Comparison of ENCODE assay signal across 11 cellular contexts in genomic region chr14:50676814-50677516, GRCh38. TPM values are rescaled to one million over a fixed set of nuclear protein-coding genes. Genes with fewer than 3 reads are reported as not detected.
DNase-seq lines count a peak whose midpoint lies in the region; ATAC-seq, FAIRE-seq and TF ChIP-seq lines count a peak whose summit lies in the region.
"Had no signal": no experiment of that assay in that cellular context is flagged by ENCODE, and none has a peak within 500 bp of the region (broad histone marks: within the 10 kb centered on the region; RNA-seq: fewer than 3 reads in every experiment).

No MANE protein-coding gene starts in this region.

- no peaks in the 10 kb centered on the region for H3K79me2 ChIP-seq in neural progenitor cell (ENCODE audit: low read depth)

- H3K4me3 Mint-ChIP-seq in neural progenitor cell, result no peak overlapping the region

- no peaks in the 10 kb centered on the region for H3K9me3 Mint-ChIP-seq in neural progenitor cell

- H3K9me3 ChIP-seq in SJSA1 (replicated peaks), result no peaks in the 10 kb centered on the region
- H3K9me3 ChIP-seq in neural progenitor cell (ENCODE audit: low read depth), result no peaks in the 10 kb centered on the region

- H3K36me3 Mint-ChIP-seq in neural progenitor cell, result no peaks in the 10 kb centered on the region

- H3K9ac ChIP-seq in neural progenitor cell, result no peak overlapping the region

- no peak overlapping the region for H3K27ac Mint-ChIP-seq in neural progenitor cell

- H3K4me3 ChIP-seq in SJSA1 (no peak overlapping the region), neural progenitor cell (no peak overlapping the region)

- no peak for TF ChIP-seq POLR2A in GM12892 (IDR thresholded peaks at IDR 0.05; ENCODE audit: low read depth, low read length)

- no peak for TF ChIP-seq CTCF in neural progenitor cell (IDR thresholded peaks at IDR 0.05)

- H3K27ac ChIP-seq in SJSA1 (peak overlapping the region; percentile 73), neural progenitor cell (no peak overlapping the region)

- no peak for DNase-seq in GM12892 (ENCODE audit: insufficient read length)
- no peak for DNase-seq in SJSA1 (ENCODE audit: low read depth in 1 of 2, low spot score in 2 of 2)
- no peak for DNase-seq in neural progenitor cell (ENCODE audit: low spot score)
- DNase-seq in dedifferentiated amniotic fluid mesenchymal stem cell (ENCODE audit: extremely low spot score), result no peak
- no peak for DNase-seq in ACHN
- DNase-seq: cerebellar nuclear complex; retina; stimulated activated naive CD4-positive, alpha-beta T cell treated with Interleukin-2 at 50 U/mL for 16 hours had no signal

- H2AFZ ChIP-seq in neural progenitor cell (replicated peaks), result peak overlapping the region; percentile 19

- H3K36me3 ChIP-seq in SJSA1 (no peaks in the 10 kb centered on the region), neural progenitor cell (no peaks in the 10 kb centered on the region)

- peak; percentile 84 for FAIRE-seq in GM12892 (lab: Jason Lieb, UNC)

- peak; percentile 40 for ATAC-seq in GM21825 (IDR thresholded peaks at IDR 0.05; ENCODE audit: unreplicated experiment)
- no peak for ATAC-seq in HG03097 (IDR thresholded peaks at IDR 0.05; ENCODE audit: low FRiP score, unreplicated experiment)
- ATAC-seq in GM18520 (IDR thresholded peaks at IDR 0.05; ENCODE audit: unreplicated experiment), result no peak

- peaks cover 3% of the 10 kb centered on the region for H3K4me1 Mint-ChIP-seq in neural progenitor cell

- H3F3A ChIP-seq in neural progenitor cell (ENCODE audit: low read depth), result no peaks in the 10 kb centered on the region

- H3K4me2 ChIP-seq in neural progenitor cell, result no peak overlapping the region

- no peaks in the 10 kb centered on the region for H4K20me1 ChIP-seq in neural progenitor cell (ENCODE audit: low read depth)

- H3K4me1 ChIP-seq in SJSA1 (replicated peaks) (peaks cover 36% of the 10 kb centered on the region), neural progenitor cell (no peaks in the 10 kb centered on the region)

- H3K27me3 ChIP-seq in SJSA1 (replicated peaks) (no peaks in the 10 kb centered on the region), neural progenitor cell (no peaks in the 10 kb centered on the region)

- in situ Hi-C loops in ACHN (cut with HindIII; ENCODE audit: low pct_ligation_motif_present, low pct_unique_long_range_greater_than_20kb, low sequenced_read_pairs), result no loop called here

- no peaks in the 10 kb centered on the region for H3K27me3 Mint-ChIP-seq in neural progenitor cell (ENCODE audit: insufficient read depth, low read depth)

RNA-seq across cellular contexts. Expression of gene SAV1, which starts 8.9 kb away (rescaled TPM):
- polyA plus RNA-seq in GM12892 (2012; ENCODE audit: missing spikeins), result 28.3 TPM
- total RNA-seq in SJSA1 (2014; rRNA removed; shearing (Covaris generic)), result 28.4 and 32.8 TPM in 2 replicates
- total RNA-seq in neural progenitor cell (ENCODE audit: low replicate concordance), result 26.8 and 34.5 TPM in 2 replicates
